Comparison of ENCODE assay signal across 1 cellular context in the genomic region with DNA sequence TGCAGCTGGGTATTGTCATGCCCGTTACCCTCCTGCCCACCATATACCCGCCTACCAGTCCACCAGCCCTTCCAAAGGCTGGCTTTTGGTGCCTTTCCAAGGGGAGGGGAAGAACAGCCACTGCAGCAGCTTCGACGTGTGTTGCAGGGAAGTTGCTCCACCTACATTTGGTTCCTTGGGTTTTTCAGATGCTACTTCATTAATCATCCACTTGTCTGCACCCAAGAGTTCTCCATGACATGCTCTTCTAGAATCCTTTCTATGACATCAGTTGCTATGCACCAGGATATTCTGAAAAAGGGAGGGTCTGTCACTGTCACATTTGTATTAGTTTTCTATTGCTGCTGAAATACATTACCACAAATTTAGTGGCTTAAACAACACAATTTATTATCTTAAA.
TF ChIP-seq lines count a peak whose summit lies in the region.

Gene LYZL4 (minus strand): TSS at position 249 of the 400 bp plus-strand sequence. CDS start 3,359 bp downstream, outside the sequence.

TF ChIP-seq in K562, 482 proteins besides CTCF, POLR2A, EP300 and RAD21 (continued from another document):
- TF ChIP-seq CTCFL (IDR thresholded peaks at IDR 0.05; ENCODE audit: borderline replicate concordance, insufficient read depth, low read depth, low read length, poor library complexity, severe bottlenecking) (no peak), PKNOX1 (IDR thresholded peaks at IDR 0.05) (peak; percentile 48), RERE (CRISPR knock-in tag; IDR thresholded peaks at IDR 0.05; ENCODE audit: borderline replicate concordance) (no peak), ZNF518B (CRISPR knock-in tag; IDR thresholded peaks at IDR 0.05) (no peak), C11orf30 (IDR thresholded peaks at IDR 0.05; ENCODE audit: low read depth) (no peak), TRIM24 (IDR thresholded peaks at IDR 0.05) (no peak), USF1 (CRISPR knock-in tag; IDR thresholded peaks at IDR 0.05) (no peak), PBX2 (CRISPR knock-in tag; IDR thresholded peaks at IDR 0.05; ENCODE audit: low read depth) (no peak), PBX2 (tag; conservative IDR thresholded peaks at IDR 0.05; ENCODE audit: low read depth) (peak; percentile 56; the same call in 1 of the 2 replicates), TAL1 (IDR thresholded peaks at IDR 0.05) (no peak)
- TF ChIP-seq, protein P1, sequence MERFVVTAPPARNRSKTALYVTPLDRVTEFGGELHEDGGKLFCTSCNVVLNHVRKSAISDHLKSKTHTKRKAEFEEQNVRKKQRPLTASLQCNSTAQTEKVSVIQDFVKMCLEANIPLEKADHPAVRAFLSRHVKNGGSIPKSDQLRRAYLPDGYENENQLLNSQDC (CRISPR knock-in tag; IDR thresholded peaks at IDR 0.05) = no peak
